In genomic region chr17:78682363-78682762, GRCh38 we compare ENCODE assay signal across 14 cellular contexts.
DNase-seq lines count a peak whose midpoint lies in the region; ATAC-seq and TF ChIP-seq lines count a peak whose summit lies in the region.
"Had no signal": no experiment of that assay in that cellular context is flagged by ENCODE, and none has a peak within 500 bp of the region (broad histone marks: within the 10 kb centered on the region; RNA-seq: fewer than 3 reads in every experiment).

No MANE protein-coding gene starts in this region.

- CTCF ChIA-PET in CD4-positive, alpha-beta memory T cell (lab: Charles Lee; ENCODE audit: partially characterized antibody) = interaction anchor here (1.6 kb wide), 1 partner anchor 25 kb away, joined by 4 read pairs; no protein-coding TSS in a partner anchor
- CTCF ChIA-PET in Calu3 (lab: Charles Lee) = no interaction called here

- H3K27me3 ChIP-seq in CD4-positive, alpha-beta memory T cell (ENCODE audit: insufficient read depth, low read length) = no peaks in the 10 kb centered on the region
- H3K27me3 ChIP-seq: pancreas had no signal

- peaks cover 0 to 10% (median 4%) of the 10 kb centered on the region in 4 donors for H3K4me1 Mint-ChIP-seq in CD4-positive, alpha-beta memory T cell
- peaks cover 9% of the 10 kb centered on the region for H3K4me1 Mint-ChIP-seq in activated naive CD8-positive, alpha-beta T cell treated with anti-CD3 and anti-CD28 coated beads for 36 hours
- H3K4me1 Mint-ChIP-seq in mesothelial cell of epicardium = peaks cover 43% of the 10 kb centered on the region
- H3K4me1 Mint-ChIP-seq in Calu3 (ENCODE audit: low read depth, unreplicated experiment) = peaks cover 16% of the 10 kb centered on the region

- TF ChIP-seq POLR2A in GM19099 (IDR thresholded peaks at IDR 0.05; ENCODE audit: extremely low read depth, insufficient read length, low read depth) = peak; percentile 10

- peaks cover 68 to 84% of the 10 kb centered on the region in 2 donors for H3K36me3 Mint-ChIP-seq in CD4-positive, alpha-beta memory T cell
- peaks cover 14% of the 10 kb centered on the region for H3K36me3 Mint-ChIP-seq in activated naive CD8-positive, alpha-beta T cell treated with anti-CD3 and anti-CD28 coated beads for 36 hours
- H3K36me3 Mint-ChIP-seq in mesothelial cell of epicardium (peaks cover 29% of the 10 kb centered on the region), Calu3 (ENCODE audit: insufficient read depth, unreplicated experiment) (peaks cover 33% of the 10 kb centered on the region)

- intact Hi-C loops in CD4-positive, alpha-beta memory T cell (cut with micrococcal nuclease) = no loop called here
- intact Hi-C loops in Calu3 (cut with micrococcal nuclease; ENCODE audit: unreplicated experiment) = no loop called here

- no peak for ATAC-seq in GM18867 (IDR thresholded peaks at IDR 0.05; ENCODE audit: unreplicated experiment)
- ATAC-seq: Panc1, pancreas had no signal

- peaks cover 0 to 16% (median 0%) of the 10 kb centered on the region in 8 donors for H3K9me3 Mint-ChIP-seq in CD4-positive, alpha-beta memory T cell
- no peaks in the 10 kb centered on the region for H3K9me3 Mint-ChIP-seq in activated naive CD8-positive, alpha-beta T cell treated with anti-CD3 and anti-CD28 coated beads for 36 hours
- H3K9me3 Mint-ChIP-seq in mesothelial cell of epicardium = no peaks in the 10 kb centered on the region
- no peaks in the 10 kb centered on the region for H3K9me3 Mint-ChIP-seq in Calu3 (ENCODE audit: low read depth, unreplicated experiment)

- no peak for DNase-seq in CD4-positive, alpha-beta memory T cell
- no peak for DNase-seq in activated naive CD8-positive, alpha-beta T cell treated with anti-CD3 and anti-CD28 coated beads for 36 hours
- DNase-seq in mesothelial cell of epicardium (ENCODE audit: low spot score in 2 of 2, unreplicated experiment in 2 of 2) = no peak
- DNase-seq in SKM-1 treated with dmso at 0.1 percent for 144 hours (lab: John Stamatoyannopoulos, UW; ENCODE audit: unreplicated experiment) = no peak
- no peak for DNase-seq in Calu3
- DNase-seq: activated CD4-positive, alpha-beta T cell treated with anti-CD3 and anti-CD28 coated beads, Interleukin-2, amount 50 U/mL, for 4 hours; foreskin fibroblast; NCI-H2171; NCI-H82; stimulated activated CD4-positive, alpha-beta T cell treated with anti-CD3 and anti-CD28 coated beads, Interleukin-2, amount 100 ng/mL, for 24 hours had no signal

- peak overlapping the region in 4 of 7 donors; percentile 69 to 84 (median 80) for H3K27ac Mint-ChIP-seq in CD4-positive, alpha-beta memory T cell
- H3K27ac Mint-ChIP-seq in activated naive CD8-positive, alpha-beta T cell treated with anti-CD3 and anti-CD28 coated beads for 36 hours = peak overlapping the region; percentile 57
- peak overlapping the region; percentile 93 for H3K27ac Mint-ChIP-seq in mesothelial cell of epicardium
- H3K27ac Mint-ChIP-seq in Calu3 (ENCODE audit: unreplicated experiment) = no peak overlapping the region

- H3K4me3 Mint-ChIP-seq in CD4-positive, alpha-beta memory T cell = no peak overlapping the region
- no peak overlapping the region for H3K4me3 Mint-ChIP-seq in activated naive CD8-positive, alpha-beta T cell treated with anti-CD3 and anti-CD28 coated beads for 36 hours
- H3K4me3 Mint-ChIP-seq in mesothelial cell of epicardium (no peak overlapping the region), Calu3 (ENCODE audit: low read depth, unreplicated experiment) (no peak overlapping the region)

- no TSS peak for BruUV-seq in Calu3 (replicated peaks; lab: Mats Ljungman, UMichigan)

- TF ChIP-seq CTCF in mesothelial cell of epicardium (IDR thresholded peaks at IDR 0.05; ENCODE audit: unreplicated experiment) = no peak
- TF ChIP-seq CTCF in Calu3 (IDR thresholded peaks at IDR 0.05; ENCODE audit: unreplicated experiment) = no peak

- peaks cover 76% of the 10 kb centered on the region for H3K36me3 ChIP-seq in CD4-positive, alpha-beta memory T cell (ENCODE audit: insufficient read depth, low read length)

- no peaks in the 10 kb centered on the region for H3K4me1 ChIP-seq in CD4-positive, alpha-beta memory T cell (ENCODE audit: insufficient read depth, low read length)
- H3K4me1 ChIP-seq: pancreas had no signal

- H3K9me3 ChIP-seq in CD4-positive, alpha-beta memory T cell (ENCODE audit: control insufficient read depth in 1 of 2, low read length in 2 of 2) = no peaks in the 10 kb centered on the region
- H3K9me3 ChIP-seq: pancreas had no signal

- no peak overlapping the region for H3K4me3 ChIP-seq in CD4-positive, alpha-beta memory T cell (ENCODE audit: low read length in 2 of 2)
- H3K4me3 ChIP-seq: pancreas had no signal

- no peak overlapping the region for H3K27ac ChIP-seq in CD4-positive, alpha-beta memory T cell (ENCODE audit: low read depth, low read length)
- H3K27ac ChIP-seq: pancreas had no signal

- POLR2A ChIA-PET in CD4-positive, alpha-beta memory T cell (lab: Charles Lee; ENCODE audit: partially characterized antibody) = no interaction called here

- no peaks in the 10 kb centered on the region for H3K27me3 Mint-ChIP-seq in CD4-positive, alpha-beta memory T cell
- no peaks in the 10 kb centered on the region for H3K27me3 Mint-ChIP-seq in activated naive CD8-positive, alpha-beta T cell treated with anti-CD3 and anti-CD28 coated beads for 36 hours
- no peaks in the 10 kb centered on the region for H3K27me3 Mint-ChIP-seq in mesothelial cell of epicardium (ENCODE audit: low read depth)
- no peaks in the 10 kb centered on the region for H3K27me3 Mint-ChIP-seq in Calu3 (ENCODE audit: unreplicated experiment)
